In genomic region chr11:92770419-92770818, GRCh38 we compare ENCODE assay signal across 18 cellular contexts.
DNase-seq lines count a peak whose midpoint lies in the region; ATAC-seq and TF ChIP-seq lines count a peak whose summit lies in the region.
"Had no signal": no experiment of that assay in that cellular context is flagged by ENCODE, and none has a peak within 500 bp of the region (broad histone marks: within the 10 kb centered on the region; RNA-seq: fewer than 3 reads in every experiment).

No MANE protein-coding gene starts in this region.

- H3K4me3 ChIP-seq in DND-41 (ENCODE audit: low read depth in 1 of 2, low read length in 2 of 2) (peak overlapping the region in 1 of 2 experiments; percentile 41; a peak in 2 of 4 replicates), heart right ventricle (no peak overlapping the region), right cardiac atrium (ENCODE audit: low read length) (no peak overlapping the region)
- H3K4me3 ChIP-seq in Jurkat, Clone E6-1 (ENCODE audit: low read length) = peak overlapping the region; percentile 34
- H3K4me3 ChIP-seq: BLaER1 treated with 17β-estradiol and CSF1 and Interleukin-3, amounts not matched to agents 10 nM and 100 nM; GM12878; GM23338 had no signal

- no peaks in the 10 kb centered on the region for H3K36me3 ChIP-seq in DND-41 (ENCODE audit: insufficient read depth, low read length)
- H3K36me3 ChIP-seq in heart right ventricle = no peaks in the 10 kb centered on the region
- H3K36me3 ChIP-seq: BLaER1 treated with 17β-estradiol and CSF1 and Interleukin-3, amounts not matched to agents 10 nM and 100 nM had no signal

- H3K4me1 ChIP-seq in DND-41 (ENCODE audit: insufficient read depth, low read length) (peaks cover 69% of the 10 kb centered on the region), heart right ventricle (peaks cover 0 to 16% (median 9%) of the 10 kb centered on the region in 9 donors), right cardiac atrium (ENCODE audit: control insufficient read depth, insufficient read depth, low read length) (peaks cover 9% of the 10 kb centered on the region)

- no peaks in the 10 kb centered on the region for H3K79me2 ChIP-seq in DND-41 (ENCODE audit: insufficient read depth, low read length)

- intact Hi-C loops in heart right ventricle (cut with DNase I) = no loop called here
- intact Hi-C loops in right cardiac atrium (cut with DNase I) = no loop called here

- WGBS in heart right ventricle, 2 donors = 44 to 71% methylated on average over 7 of the region's 7 CpGs
- 70% methylated on average over 7 of the region's 7 CpGs for WGBS in right cardiac atrium

- peak overlapping the region; percentile 76 for H2AFZ ChIP-seq in DND-41 (ENCODE audit: low read depth, low read length)
- H2AFZ ChIP-seq: GM23338 had no signal

- DNase-seq in DND-41 = no peak
- no peak for DNase-seq in Jurkat, Clone E6-1 (ENCODE audit: low read depth, low spot score)
- DNase-seq in heart right ventricle = no peak
- DNase-seq in right cardiac atrium = no peak
- no peak for DNase-seq in HuH-7 (ENCODE audit: low spot score)
- DNase-seq in stimulated activated CD4-positive, alpha-beta T cell treated with anti-CD3 and anti-CD28 coated beads, Interleukin-4, amount 100 ng/mL, for 24 hours = no peak
- DNase-seq: Calu3; CD8-positive, alpha-beta T cell; DMS79 treated with DMSO at 0.1 percent for 48 hours; EL; HFFc6 had no signal

- H3K27ac ChIP-seq in DND-41 (ENCODE audit: low read length) = peak overlapping the region; percentile 86
- no peak overlapping the region for H3K27ac ChIP-seq in heart right ventricle
- no peak overlapping the region for H3K27ac ChIP-seq in right cardiac atrium (ENCODE audit: low read length)
- H3K27ac ChIP-seq: BLaER1 treated with 17β-estradiol and CSF1 and Interleukin-3, amounts not matched to agents 10 nM and 100 nM had no signal

- H3K4me2 ChIP-seq in DND-41 (ENCODE audit: insufficient read depth, low read length) = peak overlapping the region; percentile 53
- H3K4me2 ChIP-seq: BLaER1 treated with 17β-estradiol and CSF1 and Interleukin-3, amounts not matched to agents 10 nM and 100 nM; GM23338 had no signal

- peak overlapping the region; percentile 48 for H3K9ac ChIP-seq in DND-41 (ENCODE audit: low read depth, low read length)
- H3K9ac ChIP-seq: BLaER1 treated with 17β-estradiol and CSF1 and Interleukin-3, amounts not matched to agents 10 nM and 100 nM had no signal

- H3K27me3 ChIP-seq in DND-41 (ENCODE audit: insufficient read depth, low read length, poor library complexity) (no peaks in the 10 kb centered on the region), heart right ventricle (no peaks in the 10 kb centered on the region), right cardiac atrium (ENCODE audit: control insufficient read depth, insufficient read depth) (no peaks in the 10 kb centered on the region)
- H3K27me3 ChIP-seq: BLaER1 treated with 17β-estradiol and CSF1 and Interleukin-3, amounts not matched to agents 10 nM and 100 nM had no signal

- TF ChIP-seq CTCF in DND-41 (IDR thresholded peaks at IDR 0.05; ENCODE audit: borderline replicate concordance, extremely low read depth, low read length, poor library complexity, severe bottlenecking) (no peak), heart right ventricle (IDR thresholded peaks at IDR 0.05) (no peak)

- ATAC-seq in DND-41 (ENCODE audit: insufficient read depth, low read depth) = no peak
- peak; percentile 54 to 89 (median 74) for ATAC-seq in heart right ventricle
- peak; percentile 64 to 69 for ATAC-seq in right cardiac atrium
- no peak for ATAC-seq in GM19324 (IDR thresholded peaks at IDR 0.05; ENCODE audit: low FRiP score, unreplicated experiment)
- no peak for ATAC-seq in HG03460 (IDR thresholded peaks at IDR 0.05; ENCODE audit: unreplicated experiment)
- ATAC-seq: CD8-positive, alpha-beta T cell; GM12878; GM23338; HCT116; HepG2 had no signal

- H4K20me1 ChIP-seq in DND-41 (ENCODE audit: insufficient read depth, low read length) = no peaks in the 10 kb centered on the region
- H4K20me1 ChIP-seq: BLaER1 treated with 17β-estradiol and CSF1 and Interleukin-3, amounts not matched to agents 10 nM and 100 nM had no signal

- H3K9me3 ChIP-seq in DND-41 (ENCODE audit: insufficient read depth, low read length, severe bottlenecking) (no peaks in the 10 kb centered on the region), heart right ventricle (no peaks in the 10 kb centered on the region), right cardiac atrium (ENCODE audit: control insufficient read depth, low read length) (no peaks in the 10 kb centered on the region)
- H3K9me3 ChIP-seq: BLaER1 treated with 17β-estradiol and CSF1 and Interleukin-3, amounts not matched to agents 10 nM and 100 nM had no signal

Comparison
In these comparisons a context has a peak if more than half of its experiments do, and no peak if none do; other contexts are left out.
1. ATAC-seq: peak in heart right ventricle (8 of 8) and right cardiac atrium (2 of 2); none in DND-41 (single experiment), GM19324 (single experiment) and HG03460 (single experiment).